In genomic region chr17:75547091-75547490, GRCh38 we compare ENCODE assay signal across 22 cellular contexts. TPM values are rescaled to one million over a fixed set of nuclear protein-coding genes. Genes with fewer than 3 reads are reported as not detected.
DNase-seq lines count a peak whose midpoint lies in the region; ATAC-seq and TF ChIP-seq lines count a peak whose summit lies in the region.
"Had no signal": no experiment of that assay in that cellular context is flagged by ENCODE, and none has a peak within 500 bp of the region (broad histone marks: within the 10 kb centered on the region; RNA-seq: fewer than 3 reads in every experiment).

No MANE protein-coding gene starts in this region.

- intact Hi-C loops in left lung (cut with DNase I), result no loop called here

- no peaks in the 10 kb centered on the region for H3K9me3 Mint-ChIP-seq in type B pancreatic cell
- H3K9me3 Mint-ChIP-seq: CD8-positive, alpha-beta memory T cell; GM23338 had no signal

- no peak overlapping the region for H3K4me3 Mint-ChIP-seq in type B pancreatic cell
- H3K4me3 Mint-ChIP-seq: CD8-positive, alpha-beta memory T cell; GM23338 had no signal

- H3K9ac ChIP-seq in duodenal mucosa (ENCODE audit: low read depth in 1 of 2, low read length in 2 of 2), result no peak overlapping the region
- peak overlapping the region in 1 of 2 donors; percentile 13 for H3K9ac ChIP-seq in mucosa of rectum (ENCODE audit: low read depth in 1 of 2, low read length in 2 of 2)
- H3K9ac ChIP-seq: BLaER1 treated with 17β-estradiol and CSF1 and Interleukin-3, amounts not matched to agents 10 nM and 100 nM had no signal

- H3K27me3 ChIP-seq in duodenal mucosa (ENCODE audit: control insufficient read depth in 1 of 2, insufficient read depth in 2 of 2, low read length in 2 of 2), result no peaks in the 10 kb centered on the region
- no peaks in the 10 kb centered on the region for H3K27me3 ChIP-seq in mucosa of rectum (ENCODE audit: control insufficient read depth in 2 of 2, insufficient read depth in 2 of 2, low read length in 2 of 2)
- H3K27me3 ChIP-seq in left lung, result no peaks in the 10 kb centered on the region
- H3K27me3 ChIP-seq: BLaER1 treated with 17β-estradiol and CSF1 and Interleukin-3, amounts not matched to agents 10 nM and 100 nM; MG63 had no signal

- ATAC-seq in HG03378 (IDR thresholded peaks at IDR 0.05; ENCODE audit: unreplicated experiment) (no peak), left lung (no peak)
- ATAC-seq: GM23338 had no signal

- no peaks in the 10 kb centered on the region for H3K9me3 ChIP-seq in duodenal mucosa (ENCODE audit: control insufficient read depth in 1 of 2, low read length in 2 of 2)
- H3K9me3 ChIP-seq in mucosa of rectum (ENCODE audit: control insufficient read depth in 2 of 2, low read length in 2 of 2), result no peaks in the 10 kb centered on the region
- H3K9me3 ChIP-seq in left lung, result no peaks in the 10 kb centered on the region
- H3K9me3 ChIP-seq: BLaER1 treated with 17β-estradiol and CSF1 and Interleukin-3, amounts not matched to agents 10 nM and 100 nM; MG63 had no signal

- H3K4me1 ChIP-seq in duodenal mucosa (ENCODE audit: control insufficient read depth in 1 of 2, insufficient read depth in 2 of 2, low read length in 2 of 2) (peaks cover 48 to 49% of the 10 kb centered on the region in 2 donors), mucosa of rectum (ENCODE audit: control insufficient read depth in 2 of 2, insufficient read depth in 2 of 2, low read length in 2 of 2) (peaks cover 45 to 77% of the 10 kb centered on the region in 2 donors), left lung (peaks cover 0 to 5% of the 10 kb centered on the region in 2 donors)

- peak; percentile 65 for DNase-seq in LNCaP clone FGC (ENCODE audit: low read depth)
- no peak for DNase-seq in type B pancreatic cell (ENCODE audit: extremely low spot score, unreplicated experiment)
- no peak for DNase-seq in left lung
- DNase-seq in activated T-cell treated with anti-CD3 and anti-CD28 coated beads for 4 hours, result no peak
- DNase-seq: ACHN; CD8-positive, alpha-beta memory T cell; DMS53; EL; GF-D8; Kasumi-1; MG63; NCI-H1048; NCI-H1417 treated with DMSO at 0.1 percent for 48 hours; NCI-H187; NCI-H446 treated with DMSO at 0.1 percent for 48 hours; NCI-H526 treated with DMSO at 0.1 percent for 48 hours; Right ventricle myocardium superior had no signal

- H3K4me1 Mint-ChIP-seq in type B pancreatic cell (ENCODE audit: unreplicated experiment), result peaks cover 5% of the 10 kb centered on the region
- H3K4me1 Mint-ChIP-seq: CD8-positive, alpha-beta memory T cell had no signal

- H3K4me3 ChIP-seq in LNCaP clone FGC (ENCODE audit: low read depth, low read length) (peak overlapping the region; percentile 21; the same call in 1 of the 2 replicates), duodenal mucosa (ENCODE audit: low read depth in 1 of 2, low read length in 2 of 2) (no peak overlapping the region), mucosa of rectum (ENCODE audit: low read length in 2 of 2) (no peak overlapping the region), left lung (no peak overlapping the region)
- H3K4me3 ChIP-seq: BLaER1 treated with 17β-estradiol and CSF1 and Interleukin-3, amounts not matched to agents 10 nM and 100 nM; GM23338; MG63 had no signal

- H3K36me3 ChIP-seq in duodenal mucosa (ENCODE audit: control insufficient read depth in 1 of 2, insufficient read depth in 2 of 2, low read length in 2 of 2) (peaks cover 7 to 33% of the 10 kb centered on the region in 2 donors), mucosa of rectum (ENCODE audit: control insufficient read depth in 2 of 2, insufficient read depth in 2 of 2, low read length in 2 of 2) (peaks cover 24 to 28% of the 10 kb centered on the region in 2 donors), left lung (peaks cover 0 to 8% of the 10 kb centered on the region in 2 donors)
- H3K36me3 ChIP-seq: MG63 had no signal

- H3K27me3 Mint-ChIP-seq in type B pancreatic cell, result no peaks in the 10 kb centered on the region

- H3K27ac ChIP-seq in duodenal mucosa (ENCODE audit: low read depth, low read length) (peak overlapping the region; percentile 56), mucosa of rectum (ENCODE audit: low read depth in 2 of 2, low read length in 2 of 2) (peak overlapping the region; percentile 98 to 99), left lung (no peak overlapping the region)
- H3K27ac ChIP-seq: BLaER1 treated with 17β-estradiol and CSF1 and Interleukin-3, amounts not matched to agents 10 nM and 100 nM had no signal

- TF ChIP-seq CTCF in LNCaP clone FGC (IDR thresholded peaks at IDR 0.05; ENCODE audit: control insufficient read depth, extremely low read depth, insufficient read depth), result no peak
- TF ChIP-seq CTCF in type B pancreatic cell (conservative IDR thresholded peaks at IDR 0.05), result no peak
- TF ChIP-seq CTCF in left lung (IDR thresholded peaks at IDR 0.05), result no peak

- no peaks in the 10 kb centered on the region for H3K36me3 Mint-ChIP-seq in type B pancreatic cell

- H3K27ac Mint-ChIP-seq in type B pancreatic cell, result peak overlapping the region; percentile 13
- H3K27ac Mint-ChIP-seq: GM23338 had no signal

RNA-seq across cellular contexts. Expression of gene LLGL2, which starts 21.6 kb away (rescaled TPM):
- total RNA-seq in type B pancreatic cell (ENCODE audit: low replicate concordance) (90.6 and 226 TPM in 2 replicates), left lung (100 to 1,000 TPM; 161 to 173 TPM)

RNA-seq across cellular contexts. Expression of gene TSEN54, which starts 30.8 kb away (rescaled TPM):
- 28.4 and 41.0 TPM in 2 replicates for total RNA-seq in type B pancreatic cell (ENCODE audit: low replicate concordance)
- total RNA-seq in left lung, result 10 to 100 TPM; 15.8 to 22.9 TPM

RNA-seq across cellular contexts. Expression of gene CASKIN2, which starts 31.8 kb away (rescaled TPM):
- total RNA-seq in type B pancreatic cell (ENCODE audit: low replicate concordance), result 29.5 and 31.2 TPM in 2 replicates
- 10 to 100 TPM; 43.8 to 74.4 TPM for total RNA-seq in left lung

RNA-seq across cellular contexts. Expression of gene MYO15B, which starts 40.5 kb away (rescaled TPM):
- total RNA-seq in type B pancreatic cell (ENCODE audit: low replicate concordance) (48.2 and 49.0 TPM in 2 replicates), left lung (100 to 1,000 TPM; 125 to 127 TPM)

Comparison
In these comparisons a context has a peak if more than half of its experiments do, and no peak if none do; other contexts are left out.
1. H3K27ac ChIP-seq: peak in duodenal mucosa (single experiment) and mucosa of rectum (2 of 2); none in left lung (0 of 2).